ENCODE assay signal across 8 cellular contexts in the genomic region with DNA sequence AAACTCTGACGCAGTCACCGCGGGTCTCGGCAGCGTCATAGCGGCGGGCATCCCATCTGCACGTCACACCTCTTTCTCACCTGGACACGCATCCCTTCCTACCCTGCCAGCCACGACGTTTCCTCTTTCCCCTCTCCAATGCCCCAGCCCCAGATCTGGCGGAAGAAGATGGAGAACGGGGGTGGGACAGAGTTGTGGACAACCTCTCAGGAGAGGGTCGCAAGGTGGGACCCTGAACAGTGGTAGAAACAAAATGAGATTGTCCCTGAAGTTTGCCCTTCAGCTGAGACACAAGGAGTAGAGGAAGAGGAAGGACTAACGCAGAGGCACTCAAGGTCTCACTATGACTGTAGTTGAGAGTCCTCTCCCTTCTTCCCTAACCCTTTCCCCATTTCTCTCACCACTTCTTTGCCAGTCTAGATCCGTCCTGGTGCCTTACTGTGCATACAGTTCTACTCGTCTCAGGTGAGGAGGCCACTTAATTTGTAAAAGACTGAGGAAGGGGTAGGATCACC. TPM values are rescaled to one million over a fixed set of nuclear protein-coding genes. Genes with fewer than 3 reads are reported as not detected.
DNase-seq lines count a peak whose midpoint lies in the region; ATAC-seq and TF ChIP-seq lines count a peak whose summit lies in the region.

No MANE protein-coding gene starts in this region.

- H2AFZ ChIP-seq in PC-9: peak overlapping the region; percentile 92

- H3K27me3 ChIP-seq in PC-9 (ENCODE audit: insufficient read depth, low read depth) (no peaks in the 10 kb centered on the region), esophagus squamous epithelium (no peaks in the 10 kb centered on the region)

- H3K9me3 Mint-ChIP-seq in progenitor cell of endocrine pancreas (ENCODE audit: low read depth): no peaks in the 10 kb centered on the region

- H3K27ac ChIP-seq in PC-9 (peak overlapping the region; percentile 82), esophagus squamous epithelium (peak overlapping the region; percentile 91 to 99 (median 98))

- ATAC-seq in HG03378 (IDR thresholded peaks at IDR 0.05; ENCODE audit: unreplicated experiment): no peak

- POLR2A ChIA-PET in PC-9 (lab: Charles Lee; ENCODE audit: unreplicated experiment): interaction anchor here (0.6 kb wide), 1 partner anchor 245 kb away, joined by 5 read pairs; no protein-coding TSS in a partner anchor

- no peak for TF ChIP-seq CTCF in GM13976 (IDR thresholded peaks at IDR 0.05; ENCODE audit: borderline replicate concordance, control extremely low read depth, extremely low read depth, insufficient read depth, missing control alignments)
- TF ChIP-seq CTCF in PC-9 (conservative IDR thresholded peaks at IDR 0.05): no peak
- TF ChIP-seq CTCF in esophagus squamous epithelium (IDR thresholded peaks at IDR 0.05): no peak
- no peak for TF ChIP-seq CTCF in progenitor cell of endocrine pancreas (IDR thresholded peaks at IDR 0.05; ENCODE audit: unreplicated experiment)

- H3K4me1 ChIP-seq in PC-9 (replicated peaks; ENCODE audit: insufficient read depth) (peaks cover 20% of the 10 kb centered on the region), esophagus squamous epithelium (peaks cover 16 to 65% (median 22%) of the 10 kb centered on the region in 3 donors)

- H3K4me3 ChIP-seq in PC-9 (peak overlapping the region; percentile 91), esophagus squamous epithelium (peak overlapping the region; percentile 55 to 92 (median 80))

- peaks cover 31% of the 10 kb centered on the region; the same call in 1 of the 2 replicates for H3F3A ChIP-seq in PC-9 (ENCODE audit: insufficient read depth, low read depth)

- intact Hi-C loops in PC-9 (cut with micrococcal nuclease; ENCODE audit: unreplicated experiment): loop anchor here (5.0 kb wide), 3 partner anchors 115 to 265 kb away; a partner anchor contains a TSS
- intact Hi-C loops in esophagus squamous epithelium (cut with DNase I): no loop called here

- peak; percentile 20 for DNase-seq in GM13976 (ENCODE audit: low spot score)
- no peak for DNase-seq in PC-9
- no peak for DNase-seq in esophagus squamous epithelium (lab: John Stamatoyannopoulos, UW)
- DNase-seq in progenitor cell of endocrine pancreas (ENCODE audit: low spot score, unreplicated experiment): no peak
- DNase-seq in NCI-H128 (lab: John Stamatoyannopoulos, UW; ENCODE audit: unreplicated experiment): no peak
- DNase-seq in kidney glomerular epithelial cell (lab: John Stamatoyannopoulos, UW): no peak
- no peak for DNase-seq in ACHN

- peaks cover 30% of the 10 kb centered on the region for H4K20me1 ChIP-seq in PC-9 (ENCODE audit: insufficient read depth)

- peak overlapping the region; percentile 90 for H3K4me3 Mint-ChIP-seq in progenitor cell of endocrine pancreas (ENCODE audit: low read depth)

- no peak for TF ChIP-seq POLR2A in esophagus squamous epithelium (IDR thresholded peaks at IDR 0.05)

- H3K9me3 ChIP-seq in PC-9 (ENCODE audit: insufficient read depth, low read depth): no peaks in the 10 kb centered on the region
- H3K9me3 ChIP-seq in esophagus squamous epithelium: no peaks in the 10 kb centered on the region

- H3K36me3 Mint-ChIP-seq in progenitor cell of endocrine pancreas (ENCODE audit: insufficient read depth): peaks cover 7% of the 10 kb centered on the region

- peak overlapping the region; percentile 98 for H3K4me2 ChIP-seq in PC-9

- H3K36me3 ChIP-seq in PC-9 (ENCODE audit: low read depth): peaks cover 17% of the 10 kb centered on the region
- peaks cover 0 to 34% (median 11%) of the 10 kb centered on the region in 3 donors for H3K36me3 ChIP-seq in esophagus squamous epithelium

- peaks cover 29% of the 10 kb centered on the region for H3K4me1 Mint-ChIP-seq in progenitor cell of endocrine pancreas (ENCODE audit: low read depth)

- H3K9me2 ChIP-seq in PC-9 (ENCODE audit: insufficient read depth): no peaks in the 10 kb centered on the region

- no TSS peak for BruUV-seq in PC-9 (replicated peaks; lab: Mats Ljungman, UMichigan)

- no peaks in the 10 kb centered on the region for H3K27me3 Mint-ChIP-seq in progenitor cell of endocrine pancreas

- peak overlapping the region; percentile 97 for H3K27ac Mint-ChIP-seq in progenitor cell of endocrine pancreas

- in situ Hi-C loops in GM13976 (cut with MboI; ENCODE audit: low sequenced_read_pairs, unreplicated experiment) (no loop called here), ACHN (cut with HindIII; ENCODE audit: low pct_ligation_motif_present, low pct_unique_long_range_greater_than_20kb, low sequenced_read_pairs) (no loop called here)

- WGBS in esophagus squamous epithelium, 2 donors: 3 to 4% methylated on average over 12 to 13 of the region's 17 CpGs

- H3K79me2 ChIP-seq in PC-9 (ENCODE audit: low read depth): peaks cover 47% of the 10 kb centered on the region

- CTCF ChIA-PET in PC-9 (lab: Charles Lee): no interaction called here

RNA-seq across cellular contexts. Expression of a gene that starts 0.6 kb away (rescaled TPM):
- total RNA-seq in PC-9 (2021): 12.5 and 14.4 TPM in 2 replicates
- 10 to 100 TPM; 11.3 to 16.2 (median 15.1) TPM for total RNA-seq in esophagus squamous epithelium
- 17.9 TPM in 2 replicates for total RNA-seq in progenitor cell of endocrine pancreas

RNA-seq across cellular contexts. Expression of a gene that starts 17.7 kb away (rescaled TPM):
- total RNA-seq in PC-9 (2021) (58.9 and 72.5 TPM in 2 replicates), esophagus squamous epithelium (100 to 1,000 TPM in 1 of 4 donors, 10 to 100 TPM in 3; 60.2 to 101 (median 81.7) TPM), progenitor cell of endocrine pancreas (53.7 and 59.4 TPM in 2 replicates)
